In the genomic region with DNA sequence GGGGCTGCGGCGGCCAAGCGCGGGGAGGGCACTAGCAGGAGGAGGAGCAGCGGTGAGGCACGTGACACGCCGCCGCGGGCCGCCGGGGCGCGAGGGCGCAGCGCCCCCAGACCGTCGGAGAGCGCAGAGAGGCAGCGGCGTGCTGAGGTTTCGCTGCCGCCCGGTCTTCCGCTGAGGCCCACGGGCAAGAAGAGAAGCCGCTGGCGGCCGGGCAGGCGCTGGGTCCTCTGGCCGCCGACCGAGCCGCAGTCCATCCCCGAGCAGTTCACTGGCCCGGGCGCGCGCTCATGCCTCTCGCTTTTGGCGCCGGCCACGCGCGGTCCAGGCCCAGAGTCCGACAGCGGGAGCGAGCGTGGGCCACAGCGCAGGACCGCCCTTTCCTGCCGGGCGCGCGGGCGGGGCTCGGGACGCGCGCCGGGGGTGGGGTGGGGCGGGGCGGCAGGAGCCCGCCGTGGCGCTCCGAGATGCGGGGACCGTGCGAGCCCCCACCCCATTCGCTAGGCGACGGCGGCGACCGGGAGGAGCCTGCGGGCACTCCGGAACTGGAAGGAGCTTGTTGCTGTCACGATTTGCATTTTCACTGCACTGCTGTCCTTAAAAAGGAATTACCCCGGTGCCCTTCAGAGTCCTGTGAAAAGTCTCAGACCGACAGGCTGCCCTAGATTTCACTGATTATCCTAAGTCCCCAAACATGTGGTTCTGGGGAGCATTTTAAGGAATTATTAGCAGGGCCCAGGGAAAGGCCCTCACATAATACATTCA, we compare ENCODE assay signal across 8 cellular contexts. TPM values are rescaled to one million over a fixed set of nuclear protein-coding genes. Genes with fewer than 3 reads are reported as not detected.
DNase-seq lines count a peak whose midpoint lies in the region; ATAC-seq and TF ChIP-seq lines count a peak whose summit lies in the region.

A gene with protein sequence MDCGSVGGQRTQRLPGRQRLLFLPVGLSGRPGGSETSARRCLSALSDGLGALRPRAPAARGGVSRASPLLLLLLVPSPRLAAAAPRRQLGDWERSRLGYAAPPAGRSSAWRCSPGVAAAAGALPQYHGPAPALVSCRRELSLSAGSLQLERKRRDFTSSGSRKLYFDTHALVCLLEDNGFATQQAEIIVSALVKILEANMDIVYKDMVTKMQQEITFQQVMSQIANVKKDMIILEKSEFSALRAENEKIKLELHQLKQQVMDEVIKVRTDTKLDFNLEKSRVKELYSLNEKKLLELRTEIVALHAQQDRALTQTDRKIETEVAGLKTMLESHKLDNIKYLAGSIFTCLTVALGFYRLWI (minus strand): TSS at position 382 of the 762 bp plus-strand sequence. CDS start 128 bp downstream, at position 254.

- peak; percentile 68 for ATAC-seq in GM19468 (IDR thresholded peaks at IDR 0.05; ENCODE audit: extremely low read depth, unreplicated experiment)

- no peaks in the 10 kb centered on the region for H3K9me3 Mint-ChIP-seq in endothelial cell (ENCODE audit: unreplicated experiment)
- H3K9me3 Mint-ChIP-seq in mesothelial cell of epicardium: peaks cover 4% of the 10 kb centered on the region

- H3K4me3 Mint-ChIP-seq in endothelial cell (ENCODE audit: unreplicated experiment) (peak within 1 kb of the TSS; percentile 94), mesothelial cell of epicardium (peak within 1 kb of the TSS; percentile 89)

- peaks cover 38% of the 10 kb centered on the region for H3K4me1 Mint-ChIP-seq in endothelial cell (ENCODE audit: unreplicated experiment)
- peaks cover 27% of the 10 kb centered on the region for H3K4me1 Mint-ChIP-seq in mesothelial cell of epicardium

- TF ChIP-seq CTCF in endothelial cell (IDR thresholded peaks at IDR 0.05; ENCODE audit: unreplicated experiment) (no peak), mesothelial cell of epicardium (IDR thresholded peaks at IDR 0.05; ENCODE audit: unreplicated experiment) (no peak)

- DNase-seq in Caki2 (ENCODE audit: low read depth): peak; percentile 91
- DNase-seq in HS-27A (ENCODE audit: low read depth): peak; percentile 50
- peak; percentile 90 for DNase-seq in NOMO-1 treated with dmso at 0.1 percent for 144 hours (lab: John Stamatoyannopoulos, UW; ENCODE audit: unreplicated experiment)
- DNase-seq in activated CD8-positive, alpha-beta memory T cell treated with anti-CD3 and anti-CD28 coated beads, Interleukin-2, amount 50 U/mL, for 24 hours (ENCODE audit: extremely low read depth): peak; percentile 47
- peak; percentile 80 for DNase-seq in endothelial cell (ENCODE audit: low spot score)
- peak; percentile 65 to 81 for DNase-seq in mesothelial cell of epicardium (ENCODE audit: low spot score in 2 of 2, unreplicated experiment in 2 of 2)
- peak; percentile 47 to 66 for DNase-seq in stimulated activated CD8-positive, alpha-beta memory T cell treated with anti-CD3 and anti-CD28 coated beads, Interleukin-15, amount 100 ng/mL, for 4 hours (ENCODE audit: low read depth in 2 of 2)

- H3K36me3 Mint-ChIP-seq in endothelial cell (ENCODE audit: low read depth, unreplicated experiment): no peaks in the 10 kb centered on the region
- H3K36me3 Mint-ChIP-seq in mesothelial cell of epicardium: peaks cover under 1% of the 10 kb centered on the region

- H3K27me3 Mint-ChIP-seq in endothelial cell (ENCODE audit: unreplicated experiment): peaks cover 2% of the 10 kb centered on the region
- no peaks in the 10 kb centered on the region for H3K27me3 Mint-ChIP-seq in mesothelial cell of epicardium (ENCODE audit: low read depth)

- in situ Hi-C loops in Caki2 (cut with HindIII; ENCODE audit: low pct_unique_long_range_greater_than_20kb, low sequenced_read_pairs): no loop called here

- peak within 1 kb of the TSS; percentile 86 for H3K27ac Mint-ChIP-seq in endothelial cell (ENCODE audit: unreplicated experiment)
- peak within 1 kb of the TSS; percentile 94 for H3K27ac Mint-ChIP-seq in mesothelial cell of epicardium

RNA-seq across cellular contexts. Expression of the gene that starts here (rescaled TPM):
- total RNA-seq in Caki2 (2014; rRNA removed; shearing (Covaris generic); ENCODE audit: low replicate concordance): 21.6 and 26.5 TPM in 2 replicates
- total RNA-seq in endothelial cell (ENCODE audit: unreplicated experiment) (39.7 TPM), mesothelial cell of epicardium (18.1 to 21.7 TPM (median 19.8 TPM) in 3 replicates)

Comparison
In these comparisons a context has a peak if more than half of its experiments do, and no peak if none do; other contexts are left out.
1. Peak in every context shown above with its lines: DNase-seq and ATAC-seq.